ENCODE assay signal across 15 cellular contexts in genomic region chr13:46614582-46614981, GRCh38.
DNase-seq lines count a peak whose midpoint lies in the region; ATAC-seq lines count a peak whose summit lies in the region.
"Had no signal": no experiment of that assay in that cellular context is flagged by ENCODE, and none has a peak within 500 bp of the region (broad histone marks: within the 10 kb centered on the region; RNA-seq: fewer than 3 reads in every experiment).

No MANE protein-coding gene starts in this region.

- ATAC-seq in sciatic nerve, result peak; percentile 53
- ATAC-seq: body of pancreas had no signal

- H3K27me3 ChIP-seq in HAP-1 (ENCODE audit: low read depth), result no peaks in the 10 kb centered on the region
- H3K27me3 ChIP-seq: body of pancreas, SJSA1 had no signal

- no peaks in the 10 kb centered on the region for H3K9me3 ChIP-seq in HAP-1
- H3K9me3 ChIP-seq: body of pancreas, SJSA1 had no signal

- H3K4me1 ChIP-seq in HAP-1, result peaks cover 20% of the 10 kb centered on the region

- no peaks in the 10 kb centered on the region for H3K36me3 ChIP-seq in HAP-1 (replicated peaks)
- H3K36me3 ChIP-seq: SJSA1 had no signal

- no peak overlapping the region for H3K4me3 ChIP-seq in HAP-1
- H3K4me3 ChIP-seq: body of pancreas, SJSA1 had no signal

- DNase-seq in HAP-1 (ENCODE audit: low spot score in 2 of 2), result peak; percentile 53 to 81
- DNase-seq in SW480 (ENCODE audit: low spot score), result peak; percentile 69
- DNase-seq in fibroblast of peridontal ligament (ENCODE audit: extremely low read depth), result peak; percentile 91
- DNase-seq in sciatic nerve (ENCODE audit: low spot score), result no peak
- DNase-seq in NCI-H128 (lab: John Stamatoyannopoulos, UW; ENCODE audit: unreplicated experiment), result no peak
- no peak for DNase-seq in COLO829 (ENCODE audit: low spot score)
- no peak for DNase-seq in NCI-H2081 treated with DMSO at 0.1 percent for 48 hours (lab: John Stamatoyannopoulos, UW)
- no peak for DNase-seq in NCI-H748 (lab: John Stamatoyannopoulos, UW; ENCODE audit: unreplicated experiment)
- DNase-seq: activated T-cell treated with anti-CD3 and anti-CD28 coated beads, Interleukin-2, amount 50 U/mL, for 1 hour; body of pancreas; CD4-positive, alpha-beta memory T cell; foreskin melanocyte; MM.1S; stimulated activated CD4-positive, alpha-beta T cell treated with anti-CD3 and anti-CD28 coated beads, Interleukin-15, amount 100 ng/mL, for 24 hours had no signal

- intact Hi-C loops in sciatic nerve (cut with DNase I), result no loop called here

- in situ Hi-C loops in HAP-1 (cut with MboI; ENCODE audit: low sequenced_read_pairs), result no loop called here

Comparison
In these comparisons a context has a peak if more than half of its experiments do, and no peak if none do; other contexts are left out.
1. DNase-seq: peak in HAP-1 (2 of 2), SW480 (single experiment) and fibroblast of peridontal ligament (single experiment); none in sciatic nerve (single experiment), NCI-H128 (single experiment), COLO829 (single experiment), NCI-H2081 treated with DMSO at 0.1 percent for 48 hours (single experiment) and NCI-H748 (single experiment).